In genomic region chr12:10528150-10528953, GRCh38 we compare ENCODE assay signal across 23 cellular contexts. TPM values are rescaled to one million over a fixed set of nuclear protein-coding genes. Genes with fewer than 3 reads are reported as not detected.
"Had no signal": no experiment of that assay in that cellular context is flagged by ENCODE, and none has a peak within 500 bp of the region (broad histone marks: within the 10 kb centered on the region; RNA-seq: fewer than 3 reads in every experiment).

No MANE protein-coding gene starts in this region.

- H3K4me1 Mint-ChIP-seq: activated B cell treated with CpG ODN at 0.5 μM for 24 hours; activated naive CD4-positive, alpha-beta T cell treated with anti-CD3 and anti-CD28 coated beads, Interleukin-2, amount 50 U/mL, for 24 hours; neural crest cell had no signal

- H3K4me3 ChIP-seq: body of pancreas, coronary artery, dorsolateral prefrontal cortex, gastrocnemius medialis, right atrium auricular region, suprapubic skin, tibial artery had no signal

- H3K4me3 Mint-ChIP-seq: activated B cell treated with CpG ODN at 0.5 μM for 24 hours; activated CD8-positive, alpha-beta T cell treated with anti-CD3 and anti-CD28 coated beads for 36 hours; activated naive CD4-positive, alpha-beta T cell treated with anti-CD3 and anti-CD28 coated beads, Interleukin-2, amount 50 U/mL, for 24 hours; activated T-cell treated with anti-CD3 and anti-CD28 coated beads, Interleukin-2, amount 50 U/mL, for 4 hours; naive thymus-derived CD8-positive, alpha-beta T cell; neural crest cell; T-helper 2 cell treated with Interferon-gamma antibody and Interleukin-4, amounts not matched to agents 5 μg/mL and 100 μg/mL, for 36 hours had no signal

- H3K27me3 Mint-ChIP-seq: activated CD8-positive, alpha-beta T cell treated with anti-CD3 and anti-CD28 coated beads for 36 hours; naive thymus-derived CD8-positive, alpha-beta T cell had no signal

- H3K27ac Mint-ChIP-seq: activated B cell treated with CpG ODN at 0.5 μM for 24 hours; activated CD8-positive, alpha-beta T cell treated with anti-CD3 and anti-CD28 coated beads for 36 hours; activated naive CD4-positive, alpha-beta T cell treated with anti-CD3 and anti-CD28 coated beads, Interleukin-2, amount 50 U/mL, for 24 hours; activated T-helper 2 cell treated with anti-CD3 and anti-CD28 coated beads, Interferon-gamma antibody, Interleukin-2, Interleukin-4, amounts not matched to agents 10 μg/mL and 5 μg/mL and 100 μg/mL, durations not matched to agents 14 hours and 24 hours and 36 hours; naive thymus-derived CD8-positive, alpha-beta T cell; T-helper 2 cell treated with Interferon-gamma antibody and Interleukin-4, amounts not matched to agents 5 μg/mL and 100 μg/mL, for 36 hours had no signal

- H3K9me3 Mint-ChIP-seq: activated B cell treated with CpG ODN at 0.5 μM for 24 hours; activated naive CD4-positive, alpha-beta T cell treated with anti-CD3 and anti-CD28 coated beads, Interleukin-2, amount 50 U/mL, for 24 hours; activated T-cell treated with anti-CD3 and anti-CD28 coated beads, Interleukin-2, amount 50 U/mL, for 4 hours; activated T-helper 2 cell treated with anti-CD3 and anti-CD28 coated beads, Interferon-gamma antibody, Interleukin-2, Interleukin-4, amounts not matched to agents 10 μg/mL and 5 μg/mL and 100 μg/mL, durations not matched to agents 14 hours and 24 hours and 36 hours; T-helper 2 cell treated with Interferon-gamma antibody and Interleukin-4, amounts not matched to agents 5 μg/mL and 100 μg/mL, for 36 hours had no signal

- DNase-seq: activated B cell treated with CpG ODN at 0.5 μM for 24 hours; activated CD4-positive, alpha-beta T cell treated with anti-CD3 and anti-CD28 coated beads, Interleukin-2, amount 50 U/mL, for 1 hour; activated CD8-positive, alpha-beta T cell treated with anti-CD3 and anti-CD28 coated beads for 36 hours; activated T-cell treated with anti-CD3 and anti-CD28 coated beads, Interleukin-2, amount 50 U/mL, for 4 hours; aorta; body of pancreas; dorsolateral prefrontal cortex; effector memory CD4-positive, alpha-beta T cell; gastrocnemius medialis; glutamatergic neuron; left ventricle myocardium superior; naive thymus-derived CD8-positive, alpha-beta T cell; occipital lobe; stimulated activated CD4-positive, alpha-beta T cell treated with anti-CD3 and anti-CD28 coated beads, Interleukin-15, amount 100 ng/mL, for 24 hours; stimulated activated naive CD4-positive, alpha-beta T cell; tibial artery had no signal

- H3K9me3 ChIP-seq: body of pancreas, gastrocnemius medialis, right atrium auricular region, suprapubic skin, tibial artery had no signal

- H3K4me1 ChIP-seq: body of pancreas, gastrocnemius medialis, right atrium auricular region, suprapubic skin, tibial artery had no signal

- H3K36me3 Mint-ChIP-seq: activated naive CD4-positive, alpha-beta T cell treated with anti-CD3 and anti-CD28 coated beads, Interleukin-2, amount 50 U/mL, for 24 hours had no signal

- H3K36me3 ChIP-seq: gastrocnemius medialis, right atrium auricular region, suprapubic skin, tibial artery had no signal

- ATAC-seq: activated CD8-positive, alpha-beta T cell treated with anti-CD3 and anti-CD28 coated beads for 36 hours; activated T-cell treated with anti-CD3 and anti-CD28 coated beads, Interleukin-2, amount 50 U/mL, for 4 hours; body of pancreas; gastrocnemius medialis; left ventricle myocardium superior; naive thymus-derived CD8-positive, alpha-beta T cell had no signal

- H3K27ac ChIP-seq: body of pancreas, coronary artery, dorsolateral prefrontal cortex, gastrocnemius medialis, right atrium auricular region, suprapubic skin, tibial artery had no signal

- H3K27me3 ChIP-seq: body of pancreas, dorsolateral prefrontal cortex, gastrocnemius medialis, right atrium auricular region, suprapubic skin, tibial artery had no signal

RNA-seq across cellular contexts. Expression of gene EIF2S3B, which starts 22.7 kb away (rescaled TPM):
- total RNA-seq: left ventricle myocardium superior, right atrium auricular region had no signal
